Comparison of ENCODE assay signal across 1 cellular context in the genomic region with DNA sequence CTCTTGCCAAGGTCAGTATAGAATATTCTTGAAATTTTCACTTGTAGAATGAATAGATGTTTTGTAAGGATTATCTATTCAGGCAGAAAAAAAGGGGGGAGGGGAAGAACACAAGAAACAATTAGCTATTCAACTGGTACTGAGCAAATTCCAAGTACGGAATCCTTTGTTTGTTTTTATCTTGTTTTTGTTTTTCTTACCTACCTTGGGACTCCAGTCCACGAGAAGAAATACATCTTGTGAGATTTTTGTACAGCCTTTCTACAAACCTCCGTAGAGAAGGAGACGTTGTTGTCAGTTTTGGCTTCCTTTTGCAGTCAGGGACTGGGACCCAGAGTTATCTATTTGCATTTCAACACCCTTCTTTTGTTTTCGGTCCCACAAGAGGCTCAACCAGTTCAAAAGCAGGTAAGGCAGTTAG.
TF ChIP-seq lines count a peak whose summit lies in the region.

No MANE protein-coding gene starts in this region.

TF ChIP-seq in IMR-90, 13 proteins besides CTCF, POLR2A, EP300 and RAD21:
- no peak for TF ChIP-seq CHD1 (IDR thresholded peaks at IDR 0.05; ENCODE audit: low read depth, low read length)
- TF ChIP-seq CEBPB (IDR thresholded peaks at IDR 0.05; ENCODE audit: low read depth, low read length), result no peak
- no peak for TF ChIP-seq BHLHE40 (IDR thresholded peaks at IDR 0.05; ENCODE audit: low read depth, low read length)
- TF ChIP-seq RFX5 (IDR thresholded peaks at IDR 0.05; ENCODE audit: low read depth, low read length), result no peak
- no peak for TF ChIP-seq RCOR1 (IDR thresholded peaks at IDR 0.05; ENCODE audit: insufficient replicate concordance, low read length)
- TF ChIP-seq MAZ (IDR thresholded peaks at IDR 0.05; ENCODE audit: borderline replicate concordance, low read depth, low read length), result no peak
- no peak for TF ChIP-seq SMC3 (IDR thresholded peaks at IDR 0.05; ENCODE audit: low read depth, low read length)
